1 cellular context compared by ENCODE assay signal in genomic region chr6:129662406-129662766, GRCh38.
TF ChIP-seq lines count a peak whose summit lies in the region.

No MANE protein-coding gene starts in this region.

TF ChIP-seq in K562, 482 proteins besides CTCF, POLR2A, EP300 and RAD21 (continued from another document):
- TF ChIP-seq, protein P1, sequence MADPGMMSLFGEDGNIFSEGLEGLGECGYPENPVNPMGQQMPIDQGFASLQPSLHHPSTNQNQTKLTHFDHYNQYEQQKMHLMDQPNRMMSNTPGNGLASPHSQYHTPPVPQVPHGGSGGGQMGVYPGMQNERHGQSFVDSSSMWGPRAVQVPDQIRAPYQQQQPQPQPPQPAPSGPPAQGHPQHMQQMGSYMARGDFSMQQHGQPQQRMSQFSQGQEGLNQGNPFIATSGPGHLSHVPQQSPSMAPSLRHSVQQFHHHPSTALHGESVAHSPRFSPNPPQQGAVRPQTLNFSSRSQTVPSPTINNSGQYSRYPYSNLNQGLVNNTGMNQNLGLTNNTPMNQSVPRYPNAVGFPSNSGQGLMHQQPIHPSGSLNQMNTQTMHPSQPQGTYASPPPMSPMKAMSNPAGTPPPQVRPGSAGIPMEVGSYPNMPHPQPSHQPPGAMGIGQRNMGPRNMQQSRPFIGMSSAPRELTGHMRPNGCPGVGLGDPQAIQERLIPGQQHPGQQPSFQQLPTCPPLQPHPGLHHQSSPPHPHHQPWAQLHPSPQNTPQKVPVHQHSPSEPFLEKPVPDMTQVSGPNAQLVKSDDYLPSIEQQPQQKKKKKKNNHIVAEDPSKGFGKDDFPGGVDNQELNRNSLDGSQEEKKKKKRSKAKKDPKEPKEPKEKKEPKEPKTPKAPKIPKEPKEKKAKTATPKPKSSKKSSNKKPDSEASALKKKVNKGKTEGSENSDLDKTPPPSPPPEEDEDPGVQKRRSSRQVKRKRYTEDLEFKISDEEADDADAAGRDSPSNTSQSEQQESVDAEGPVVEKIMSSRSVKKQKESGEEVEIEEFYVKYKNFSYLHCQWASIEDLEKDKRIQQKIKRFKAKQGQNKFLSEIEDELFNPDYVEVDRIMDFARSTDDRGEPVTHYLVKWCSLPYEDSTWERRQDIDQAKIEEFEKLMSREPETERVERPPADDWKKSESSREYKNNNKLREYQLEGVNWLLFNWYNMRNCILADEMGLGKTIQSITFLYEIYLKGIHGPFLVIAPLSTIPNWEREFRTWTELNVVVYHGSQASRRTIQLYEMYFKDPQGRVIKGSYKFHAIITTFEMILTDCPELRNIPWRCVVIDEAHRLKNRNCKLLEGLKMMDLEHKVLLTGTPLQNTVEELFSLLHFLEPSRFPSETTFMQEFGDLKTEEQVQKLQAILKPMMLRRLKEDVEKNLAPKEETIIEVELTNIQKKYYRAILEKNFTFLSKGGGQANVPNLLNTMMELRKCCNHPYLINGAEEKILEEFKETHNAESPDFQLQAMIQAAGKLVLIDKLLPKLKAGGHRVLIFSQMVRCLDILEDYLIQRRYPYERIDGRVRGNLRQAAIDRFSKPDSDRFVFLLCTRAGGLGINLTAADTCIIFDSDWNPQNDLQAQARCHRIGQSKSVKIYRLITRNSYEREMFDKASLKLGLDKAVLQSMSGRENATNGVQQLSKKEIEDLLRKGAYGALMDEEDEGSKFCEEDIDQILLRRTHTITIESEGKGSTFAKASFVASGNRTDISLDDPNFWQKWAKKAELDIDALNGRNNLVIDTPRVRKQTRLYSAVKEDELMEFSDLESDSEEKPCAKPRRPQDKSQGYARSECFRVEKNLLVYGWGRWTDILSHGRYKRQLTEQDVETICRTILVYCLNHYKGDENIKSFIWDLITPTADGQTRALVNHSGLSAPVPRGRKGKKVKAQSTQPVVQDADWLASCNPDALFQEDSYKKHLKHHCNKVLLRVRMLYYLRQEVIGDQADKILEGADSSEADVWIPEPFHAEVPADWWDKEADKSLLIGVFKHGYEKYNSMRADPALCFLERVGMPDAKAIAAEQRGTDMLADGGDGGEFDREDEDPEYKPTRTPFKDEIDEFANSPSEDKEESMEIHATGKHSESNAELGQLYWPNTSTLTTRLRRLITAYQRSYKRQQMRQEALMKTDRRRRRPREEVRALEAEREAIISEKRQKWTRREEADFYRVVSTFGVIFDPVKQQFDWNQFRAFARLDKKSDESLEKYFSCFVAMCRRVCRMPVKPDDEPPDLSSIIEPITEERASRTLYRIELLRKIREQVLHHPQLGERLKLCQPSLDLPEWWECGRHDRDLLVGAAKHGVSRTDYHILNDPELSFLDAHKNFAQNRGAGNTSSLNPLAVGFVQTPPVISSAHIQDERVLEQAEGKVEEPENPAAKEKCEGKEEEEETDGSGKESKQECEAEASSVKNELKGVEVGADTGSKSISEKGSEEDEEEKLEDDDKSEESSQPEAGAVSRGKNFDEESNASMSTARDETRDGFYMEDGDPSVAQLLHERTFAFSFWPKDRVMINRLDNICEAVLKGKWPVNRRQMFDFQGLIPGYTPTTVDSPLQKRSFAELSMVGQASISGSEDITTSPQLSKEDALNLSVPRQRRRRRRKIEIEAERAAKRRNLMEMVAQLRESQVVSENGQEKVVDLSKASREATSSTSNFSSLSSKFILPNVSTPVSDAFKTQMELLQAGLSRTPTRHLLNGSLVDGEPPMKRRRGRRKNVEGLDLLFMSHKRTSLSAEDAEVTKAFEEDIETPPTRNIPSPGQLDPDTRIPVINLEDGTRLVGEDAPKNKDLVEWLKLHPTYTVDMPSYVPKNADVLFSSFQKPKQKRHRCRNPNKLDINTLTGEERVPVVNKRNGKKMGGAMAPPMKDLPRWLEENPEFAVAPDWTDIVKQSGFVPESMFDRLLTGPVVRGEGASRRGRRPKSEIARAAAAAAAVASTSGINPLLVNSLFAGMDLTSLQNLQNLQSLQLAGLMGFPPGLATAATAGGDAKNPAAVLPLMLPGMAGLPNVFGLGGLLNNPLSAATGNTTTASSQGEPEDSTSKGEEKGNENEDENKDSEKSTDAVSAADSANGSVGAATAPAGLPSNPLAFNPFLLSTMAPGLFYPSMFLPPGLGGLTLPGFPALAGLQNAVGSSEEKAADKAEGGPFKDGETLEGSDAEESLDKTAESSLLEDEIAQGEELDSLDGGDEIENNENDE (IDR thresholded peaks at IDR 0.05; ENCODE audit: low read depth, low read length): no peak
- TF ChIP-seq ZNF3 (CRISPR knock-in tag; IDR thresholded peaks at IDR 0.05): no peak
- TF ChIP-seq IFI16 (CRISPR knock-in tag; IDR thresholded peaks at IDR 0.05): no peak
- no peak for TF ChIP-seq ZNF146 (CRISPR knock-in tag; IDR thresholded peaks at IDR 0.05; ENCODE audit: unreplicated experiment)
- no peak for TF ChIP-seq ZNF174 (CRISPR knock-in tag; IDR thresholded peaks at IDR 0.05)
- no peak for TF ChIP-seq KLF1 (tag; IDR thresholded peaks at IDR 0.05)
- TF ChIP-seq MYBL2 (IDR thresholded peaks at IDR 0.05; ENCODE audit: low read depth): no peak
- no peak for TF ChIP-seq MYBL2 (CRISPR knock-in tag; IDR thresholded peaks at IDR 0.05; ENCODE audit: borderline replicate concordance)
- TF ChIP-seq HDAC3 (IDR thresholded peaks at IDR 0.05; ENCODE audit: borderline replicate concordance, partially characterized antibody): no peak
- TF ChIP-seq, protein P2, sequence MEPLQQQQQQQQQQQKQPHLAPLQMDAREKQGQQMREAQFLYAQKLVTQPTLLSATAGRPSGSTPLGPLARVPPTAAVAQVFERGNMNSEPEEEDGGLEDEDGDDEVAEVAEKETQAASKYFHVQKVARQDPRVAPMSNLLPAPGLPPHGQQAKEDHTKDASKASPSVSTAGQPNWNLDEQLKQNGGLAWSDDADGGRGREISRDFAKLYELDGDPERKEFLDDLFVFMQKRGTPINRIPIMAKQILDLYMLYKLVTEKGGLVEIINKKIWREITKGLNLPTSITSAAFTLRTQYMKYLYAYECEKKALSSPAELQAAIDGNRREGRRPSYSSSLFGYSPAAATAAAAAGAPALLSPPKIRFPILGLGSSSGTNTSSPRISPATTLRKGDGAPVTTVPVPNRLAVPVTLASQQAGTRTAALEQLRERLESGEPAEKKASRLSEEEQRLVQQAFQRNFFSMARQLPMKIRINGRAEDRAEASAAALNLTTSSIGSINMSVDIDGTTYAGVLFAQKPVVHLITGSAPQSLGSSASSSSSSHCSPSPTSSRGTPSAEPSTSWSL (CRISPR knock-in tag; IDR thresholded peaks at IDR 0.05; ENCODE audit: borderline replicate concordance): no peak
- no peak for TF ChIP-seq FOXA1 (IDR thresholded peaks at IDR 0.05; ENCODE audit: borderline replicate concordance)
